In the genomic region with DNA sequence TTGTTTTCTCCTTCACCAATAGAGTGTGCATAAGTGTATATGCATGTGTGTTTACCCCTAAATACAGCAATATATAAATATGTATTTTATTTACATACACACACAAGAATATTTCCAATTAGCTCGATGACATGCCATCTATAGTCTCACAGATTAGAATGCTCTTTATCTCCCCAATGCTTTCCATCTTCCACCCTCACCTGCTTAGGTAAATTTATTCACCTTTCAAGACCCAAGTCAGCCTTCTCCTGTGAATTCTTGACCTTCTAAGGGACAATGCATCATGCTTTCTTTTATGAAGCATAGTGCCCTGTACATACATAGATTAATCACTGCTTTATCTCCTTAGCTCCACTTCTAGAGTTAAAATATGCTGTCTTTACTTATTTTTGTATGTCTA, we compare ENCODE assay signal across 14 cellular contexts.
"Had no signal": no experiment of that assay in that cellular context is flagged by ENCODE, and none has a peak within 500 bp of the region (broad histone marks: within the 10 kb centered on the region; RNA-seq: fewer than 3 reads in every experiment).

No MANE protein-coding gene starts in this region.

- DNase-seq: activated naive CD4-positive, alpha-beta T cell treated with anti-CD3 and anti-CD28 coated beads, Interleukin-2, amount 50 U/mL, for 16 hours; adrenal gland; central memory CD4-positive, alpha-beta T cell; effector CD8-positive, alpha-beta T cell; gastrocnemius medialis; heart right ventricle; naive thymus-derived CD4-positive, alpha-beta T cell; small intestine; upper lobe of left lung had no signal

- H3K27me3 ChIP-seq: adrenal gland, gastrocnemius medialis, heart right ventricle, right atrium auricular region, upper lobe of left lung had no signal

- H3K9me3 ChIP-seq: adrenal gland, gastrocnemius medialis, heart right ventricle, right atrium auricular region, upper lobe of left lung had no signal

- FAIRE-seq: small intestine had no signal

- H3K4me3 ChIP-seq: adrenal gland, coronary artery, gastrocnemius medialis, heart right ventricle, right atrium auricular region, upper lobe of left lung had no signal

- ATAC-seq: activated CD4-positive, CD25-positive, alpha-beta regulatory T cell treated with anti-CD3 and anti-CD28 coated beads, Interleukin-2, amount 50 U/mL, for 24 hours; gastrocnemius medialis; heart right ventricle; naive thymus-derived CD4-positive, alpha-beta T cell; stimulated activated memory B cell treated with anti-CD40 and anti-IgM and Interleukin-4, amounts not matched to agents 10 μg/mL and 1 μg/mL and 100 μg/mL, for 72 hours had no signal

- H3K4me1 ChIP-seq: adrenal gland, gastrocnemius medialis, heart right ventricle, right atrium auricular region, upper lobe of left lung had no signal

- H3K36me3 ChIP-seq: adrenal gland, gastrocnemius medialis, heart right ventricle, right atrium auricular region, upper lobe of left lung had no signal

- H3K27ac ChIP-seq: adrenal gland, coronary artery, epithelial cell of prostate, gastrocnemius medialis, heart right ventricle, right atrium auricular region, upper lobe of left lung had no signal
